In the genomic region with DNA sequence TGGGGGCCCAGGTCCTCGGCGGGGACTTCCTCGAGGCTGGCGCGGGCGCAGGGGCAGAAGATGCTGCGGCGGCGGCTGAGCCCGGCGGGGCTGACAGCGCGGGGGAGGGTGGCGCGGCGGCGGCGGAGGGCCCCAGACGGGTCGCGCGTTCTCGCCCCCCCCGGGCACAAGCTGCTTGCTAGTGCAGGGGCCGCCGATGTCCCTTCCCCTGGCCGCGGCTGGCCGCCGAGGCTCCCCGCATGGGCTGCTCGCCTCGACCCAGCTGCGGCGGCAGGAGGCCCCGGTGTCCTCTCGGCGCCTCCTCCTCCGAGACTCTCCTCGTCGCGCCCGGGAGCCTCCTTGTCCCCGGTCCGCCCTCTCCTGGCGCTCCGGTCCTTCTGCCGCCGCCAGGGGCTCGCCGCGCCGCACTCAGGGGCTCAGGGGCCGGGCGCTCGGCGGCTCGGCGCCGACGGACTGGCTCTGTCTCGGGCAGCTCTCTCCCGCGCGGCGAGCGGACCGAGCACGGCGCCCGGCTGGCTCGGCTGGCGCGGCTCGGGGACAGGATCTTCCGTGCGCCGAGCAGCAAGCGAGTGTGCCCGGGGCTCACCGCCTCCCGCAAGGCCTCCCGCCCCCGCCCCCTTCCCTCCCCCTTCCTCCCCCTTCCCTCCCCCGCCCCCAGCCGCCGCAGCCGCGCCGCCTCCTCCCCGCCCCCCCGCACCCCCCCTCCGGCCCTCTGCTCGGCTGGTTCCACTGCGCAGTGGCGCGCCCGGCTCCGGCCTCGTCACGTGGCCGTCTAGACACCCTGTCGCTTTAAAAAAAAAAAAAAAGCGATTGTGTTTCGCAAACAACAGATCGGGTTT, we compare ENCODE assay signal across 8 cellular contexts. TPM values are rescaled to one million over a fixed set of nuclear protein-coding genes. Genes with fewer than 3 reads are reported as not detected.
DNase-seq lines count a peak whose midpoint lies in the region; ATAC-seq and TF ChIP-seq lines count a peak whose summit lies in the region.

No MANE protein-coding gene starts in this region.

- no peaks in the 10 kb centered on the region for H3K36me3 ChIP-seq in neural cell (ENCODE audit: insufficient read depth, low read length)

- H3K27ac ChIP-seq in neural cell (ENCODE audit: low read length) = peak overlapping the region; percentile 84

- H3K4me2 ChIP-seq in neural cell (ENCODE audit: low read length) = peak overlapping the region; percentile 84

- TF ChIP-seq EP300 in neural cell (conservative IDR thresholded peaks at IDR 0.05; ENCODE audit: poor library complexity, severe bottlenecking) = peak; percentile 12

- peak overlapping the region; percentile 63 for H2AFZ ChIP-seq in neural cell (ENCODE audit: low read depth, low read length)

- H3K4me3 ChIP-seq in neural cell (ENCODE audit: low read length) = peak overlapping the region; percentile 75

- peaks cover 4% of the 10 kb centered on the region for H3F3A ChIP-seq in neural cell (ENCODE audit: insufficient read depth, low read length, poor library complexity, severe bottlenecking)

- peak; percentile 71 for TF ChIP-seq POLR2A in Raji (IDR thresholded peaks at IDR 0.05; ENCODE audit: insufficient read depth, low read depth, low read length)

- H3K79me2 ChIP-seq in neural cell (replicated peaks; ENCODE audit: insufficient read depth, low read length) = peaks cover 29% of the 10 kb centered on the region

- peak; percentile 39 for ATAC-seq in GM21825 (IDR thresholded peaks at IDR 0.05; ENCODE audit: unreplicated experiment)

- TF ChIP-seq RAD21 in neural cell (conservative IDR thresholded peaks at IDR 0.05) = peak; percentile 40

- H4K20me1 ChIP-seq in neural cell (ENCODE audit: insufficient read depth) = no peaks in the 10 kb centered on the region

- DNase-seq in EH (ENCODE audit: low read depth) (peak; percentile 91), activated gamma-delta T cell (lab: John Stamatoyannopoulos, UW) (peak; percentile 81), fibroblast of the conjunctiva (ENCODE audit: low read depth) (peak; percentile 81), superior temporal gyrus (ENCODE audit: extremely low spot score) (peak; percentile 89)

- H3K9me3 ChIP-seq in neural cell (ENCODE audit: low read length) = no peaks in the 10 kb centered on the region

- no peaks in the 10 kb centered on the region for H3K9me2 ChIP-seq in neural cell (ENCODE audit: insufficient read depth, low read length)

- H3K27me3 ChIP-seq in neural cell (ENCODE audit: insufficient read depth, low read depth, low read length) = peaks cover 11% of the 10 kb centered on the region

- H3K9ac ChIP-seq in neural cell (ENCODE audit: low read length) = peak overlapping the region; percentile 82

- peak; percentile 24; the same call in 1 of the 2 replicates for TF ChIP-seq CTCF in LNCAP (IDR thresholded peaks at IDR 0.05)
- peak; percentile 53 for TF ChIP-seq CTCF in neural cell (IDR thresholded peaks at IDR 0.05; ENCODE audit: poor library complexity, severe bottlenecking)

TF ChIP-seq in neural cell, 6 proteins besides CTCF, POLR2A, EP300 and RAD21:
- TF ChIP-seq SMC3 (conservative IDR thresholded peaks at IDR 0.05; ENCODE audit: poor library complexity) = peak; percentile 48
- TF ChIP-seq MXI1 (conservative IDR thresholded peaks at IDR 0.05; ENCODE audit: poor library complexity, severe bottlenecking) = peak; percentile 48
- TF ChIP-seq, protein P1, sequence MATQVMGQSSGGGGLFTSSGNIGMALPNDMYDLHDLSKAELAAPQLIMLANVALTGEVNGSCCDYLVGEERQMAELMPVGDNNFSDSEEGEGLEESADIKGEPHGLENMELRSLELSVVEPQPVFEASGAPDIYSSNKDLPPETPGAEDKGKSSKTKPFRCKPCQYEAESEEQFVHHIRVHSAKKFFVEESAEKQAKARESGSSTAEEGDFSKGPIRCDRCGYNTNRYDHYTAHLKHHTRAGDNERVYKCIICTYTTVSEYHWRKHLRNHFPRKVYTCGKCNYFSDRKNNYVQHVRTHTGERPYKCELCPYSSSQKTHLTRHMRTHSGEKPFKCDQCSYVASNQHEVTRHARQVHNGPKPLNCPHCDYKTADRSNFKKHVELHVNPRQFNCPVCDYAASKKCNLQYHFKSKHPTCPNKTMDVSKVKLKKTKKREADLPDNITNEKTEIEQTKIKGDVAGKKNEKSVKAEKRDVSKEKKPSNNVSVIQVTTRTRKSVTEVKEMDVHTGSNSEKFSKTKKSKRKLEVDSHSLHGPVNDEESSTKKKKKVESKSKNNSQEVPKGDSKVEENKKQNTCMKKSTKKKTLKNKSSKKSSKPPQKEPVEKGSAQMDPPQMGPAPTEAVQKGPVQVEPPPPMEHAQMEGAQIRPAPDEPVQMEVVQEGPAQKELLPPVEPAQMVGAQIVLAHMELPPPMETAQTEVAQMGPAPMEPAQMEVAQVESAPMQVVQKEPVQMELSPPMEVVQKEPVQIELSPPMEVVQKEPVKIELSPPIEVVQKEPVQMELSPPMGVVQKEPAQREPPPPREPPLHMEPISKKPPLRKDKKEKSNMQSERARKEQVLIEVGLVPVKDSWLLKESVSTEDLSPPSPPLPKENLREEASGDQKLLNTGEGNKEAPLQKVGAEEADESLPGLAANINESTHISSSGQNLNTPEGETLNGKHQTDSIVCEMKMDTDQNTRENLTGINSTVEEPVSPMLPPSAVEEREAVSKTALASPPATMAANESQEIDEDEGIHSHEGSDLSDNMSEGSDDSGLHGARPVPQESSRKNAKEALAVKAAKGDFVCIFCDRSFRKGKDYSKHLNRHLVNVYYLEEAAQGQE (IDR thresholded peaks at IDR 0.05; ENCODE audit: borderline replicate concordance) = no peak
- TF ChIP-seq POLR2AphosphoS5 (IDR thresholded peaks at IDR 0.05) = peak; percentile 34
- TF ChIP-seq EZH2 (IDR thresholded peaks at IDR 0.05; ENCODE audit: borderline replicate concordance, insufficient read depth, low read length, poor library complexity, severe bottlenecking) = no peak
- no peak for TF ChIP-seq TAF1 (IDR thresholded peaks at IDR 0.05; ENCODE audit: low read depth)

RNA-seq across cellular contexts. Expression of gene SMAD7, which starts 0.9 kb away (rescaled TPM):
- polyA plus RNA-seq in neural cell = 2.5 and 3.8 TPM in 2 replicates
- 4.2 and 4.9 TPM in 2 replicates for polyA minus RNA-seq in neural cell

Comparison
In these comparisons a context has a peak if more than half of its experiments do, and no peak if none do; other contexts are left out.
1. Peak in every context shown above with its lines: DNase-seq, ATAC-seq, H3K4me3 ChIP-seq and H3K27ac ChIP-seq.